In genomic region chr7:5997210-5997808, GRCh38 we compare ENCODE assay signal across 8 cellular contexts. TPM values are rescaled to one million over a fixed set of nuclear protein-coding genes. Genes with fewer than 3 reads are reported as not detected.
A peak's percentile ranks its signal among the peaks of the same experiment; 100 is the strongest.
DNase-seq lines count a peak whose midpoint lies in the region; ATAC-seq and TF ChIP-seq lines count a peak whose summit lies in the region.

No MANE protein-coding gene starts in this region.

- H3K4me3 ChIP-seq in colonic mucosa = no peak overlapping the region
- no peak overlapping the region for H3K4me3 ChIP-seq in left lung
- no peak overlapping the region for H3K4me3 ChIP-seq in thoracic aorta

- no peaks in the 10 kb centered on the region for H3K9me3 Mint-ChIP-seq in T-cell

- H3K4me1 Mint-ChIP-seq in T-cell = peaks cover 0 to 2% (median 0%) of the 10 kb centered on the region in 3 donors

- peak; percentile 11 for DNase-seq in stimulated activated CD4-positive, alpha-beta T cell treated with anti-CD3 and anti-CD28 coated beads, Interleukin-1b, Interleukin-23, amount 100 ng/mL, for 48 hours
- no peak for DNase-seq in stimulated activated CD4-positive, alpha-beta T cell treated with anti-CD3 and anti-CD28 coated beads, Interleukin-2, amount 100 ng/mL, for 48 hours
- peak; percentile 28 for DNase-seq in NCI-H128 (lab: John Stamatoyannopoulos, UW; ENCODE audit: unreplicated experiment)
- DNase-seq in T-cell = peak in 31 of 34 experiments; percentile 20 to 65 (median 45)
- peak; percentile 53 for DNase-seq in colonic mucosa
- no peak for DNase-seq in left lung
- DNase-seq in thoracic aorta (ENCODE audit: low spot score) = peak; percentile 16

- POLR2A ChIA-PET in T-cell (lab: Charles Lee) = interaction anchor here (0.5 to 0.7 kb wide), 4 partner anchors 59 to 243 kb away, joined by 3 read pairs; no protein-coding TSS in a partner anchor

- H3K27me3 Mint-ChIP-seq in T-cell = no peaks in the 10 kb centered on the region

- intact Hi-C loops in colonic mucosa (cut with DNase I) = loop anchor here (5.0 kb wide), 1 partner anchor 325 kb away; no protein-coding TSS in a partner anchor
- intact Hi-C loops in left lung (cut with DNase I) = no loop called here

- no peaks in the 10 kb centered on the region for H3K9me3 ChIP-seq in colonic mucosa
- no peaks in the 10 kb centered on the region for H3K9me3 ChIP-seq in left lung
- H3K9me3 ChIP-seq in thoracic aorta = no peaks in the 10 kb centered on the region

- no peaks in the 10 kb centered on the region for H3K27me3 ChIP-seq in colonic mucosa
- no peaks in the 10 kb centered on the region for H3K27me3 ChIP-seq in left lung
- no peaks in the 10 kb centered on the region for H3K27me3 ChIP-seq in thoracic aorta (replicated peaks; ENCODE audit: insufficient read depth)

- no peak overlapping the region for H3K9ac ChIP-seq in colonic mucosa (ENCODE audit: low read depth in 2 of 2, low read length in 2 of 2)

- CTCF ChIA-PET in T-cell (lab: Charles Lee) = interaction anchor here (0.5 to 1.8 kb wide), 23 partner anchors 19 to 580 kb away, joined by 3 to 25 read pairs (median 5); no protein-coding TSS in a partner anchor

- ATAC-seq in T-cell (replicated peaks in 1 of 4) (peak; percentile 43 to 71 (median 65)), left lung (peak; percentile 87), thoracic aorta (ENCODE audit: insufficient number of reproducible peaks, low FRiP score, low read depth) (peak; percentile 43), GM18502 (IDR thresholded peaks at IDR 0.05; ENCODE audit: poor library complexity, unreplicated experiment) (no peak)

- H3K4me1 ChIP-seq in colonic mucosa (no peaks in the 10 kb centered on the region), left lung (no peaks in the 10 kb centered on the region), thoracic aorta (ENCODE audit: control insufficient read depth in 1 of 2, low read depth in 2 of 2) (no peaks in the 10 kb centered on the region)

- no peak overlapping the region for H3K27ac ChIP-seq in colonic mucosa
- no peak overlapping the region for H3K27ac ChIP-seq in left lung
- peak overlapping the region; percentile 42 to 49 for H3K27ac ChIP-seq in thoracic aorta

- peak; percentile 58 for TF ChIP-seq CTCF in colonic mucosa (IDR thresholded peaks at IDR 0.05)
- TF ChIP-seq CTCF in left lung (IDR thresholded peaks at IDR 0.05) = peak; percentile 43 to 58
- peak; percentile 52 for TF ChIP-seq CTCF in thoracic aorta (IDR thresholded peaks at IDR 0.05)

- H3K36me3 ChIP-seq in colonic mucosa (no peaks in the 10 kb centered on the region), left lung (peaks cover 0 to 90% of the 10 kb centered on the region in 2 donors), thoracic aorta (peaks cover 19% of the 10 kb centered on the region)

- no peak overlapping the region for H3K4me3 Mint-ChIP-seq in T-cell

- H3K36me3 Mint-ChIP-seq in T-cell = peaks cover 23% of the 10 kb centered on the region

- H3K27ac Mint-ChIP-seq in T-cell = no peak overlapping the region

RNA-seq across cellular contexts. Expression of gene PMS2, which starts 11.5 kb away (rescaled TPM):
- total RNA-seq in T-cell (10 to 100 TPM; 13.5 to 21.0 (median 20.0) TPM), colonic mucosa (1 to 10 TPM; 9.3 to 9.9 TPM), left lung (10 to 100 TPM; 11.8 to 12.3 TPM), thoracic aorta (10 to 100 TPM in 1 of 2 donors, 1 to 10 TPM in 1; 8.4 to 14.2 TPM)

RNA-seq across cellular contexts. Expression of gene AIMP2, which starts 11.8 kb away (rescaled TPM):
- total RNA-seq in T-cell (10 to 100 TPM in 3 of 5 donors, 1 to 10 TPM in 2; 7.8 to 17.4 (median 14.1) TPM), colonic mucosa (10 to 100 TPM; 31.8 to 60.3 TPM), left lung (10 to 100 TPM; 24.9 to 35.5 TPM), thoracic aorta (10 to 100 TPM; 37.0 to 47.1 TPM)

RNA-seq across cellular contexts. Expression of gene RSPH10B, which starts 26.8 kb away (rescaled TPM):
- under 1 TPM in 3 of 5 donors, not detected in 2; 0.56 to 0.90 (median 0.65) TPM for total RNA-seq in T-cell
- not detected for total RNA-seq in colonic mucosa
- 1 to 10 TPM in 1 of 2 donors, under 1 TPM in 1; 0.09 to 1.5 TPM for total RNA-seq in left lung
- under 1 TPM in 1 of 2 donors, not detected in 1; 0.14 TPM for total RNA-seq in thoracic aorta

RNA-seq across cellular contexts. Expression of gene ANKRD61, which starts 33.9 kb away (rescaled TPM):
- total RNA-seq in T-cell = not detected
- total RNA-seq in colonic mucosa = not detected
- total RNA-seq in left lung = under 1 TPM; 0.26 to 0.29 TPM
- not detected for total RNA-seq in thoracic aorta

Comparison
In these comparisons a context has a peak if more than half of its experiments do, and no peak if none do; other contexts are left out.
1. DNase-seq: peak in stimulated activated CD4-positive, alpha-beta T cell treated with anti-CD3 and anti-CD28 coated beads, Interleukin-1b, Interleukin-23, amount 100 ng/mL, for 48 hours (single experiment), NCI-H128 (single experiment), T-cell (31 of 34), colonic mucosa (single experiment) and thoracic aorta (single experiment); none in stimulated activated CD4-positive, alpha-beta T cell treated with anti-CD3 and anti-CD28 coated beads, Interleukin-2, amount 100 ng/mL, for 48 hours (0 of 2) and left lung (0 of 2).
2. H3K27ac ChIP-seq: peak in thoracic aorta (2 of 2); none in colonic mucosa (single experiment) and left lung (0 of 2).
3. Peak in every context shown above with its lines, with median percentiles within 50 percentile points of each other: CTCF ChIP-seq.